Comparison of ENCODE assay signal across 8 cellular contexts in genomic region chr13:49627831-49628652, GRCh38. TPM values are rescaled to one million over a fixed set of nuclear protein-coding genes. Genes with fewer than 3 reads are reported as not detected.
DNase-seq lines count a peak whose midpoint lies in the region; ATAC-seq, FAIRE-seq and TF ChIP-seq lines count a peak whose summit lies in the region.

TSS of gene ARL11 (plus strand) at chr13:49628507. CDS start at chr13:49630448, 1,941 bp downstream.

- POLR2A ChIA-PET in endothelial cell of umbilical vein (lab: Charles Lee), result no interaction called here

- H4K20me1 ChIP-seq in endothelial cell of umbilical vein (replicated peaks; ENCODE audit: control insufficient read depth, extremely low read depth, insufficient read depth, low read length) (no peaks in the 10 kb centered on the region), osteoblast (ENCODE audit: insufficient read depth, low read length) (no peaks in the 10 kb centered on the region)

- ATAC-seq in CD4-positive, CD25-positive, alpha-beta regulatory T cell (ENCODE audit: low read depth in 2 of 2), result peak; percentile 76 to 80
- ATAC-seq in GM21360 (IDR thresholded peaks at IDR 0.05; ENCODE audit: unreplicated experiment) (peak; percentile 92), HG03565 (IDR thresholded peaks at IDR 0.05; ENCODE audit: unreplicated experiment) (peak; percentile 91)

- H3K9ac ChIP-seq in endothelial cell of umbilical vein (replicated peaks; ENCODE audit: extremely low read depth, insufficient read depth, low read length), result no peak within 1 kb of the TSS

- no peak for TF ChIP-seq CTCF in endothelial cell of umbilical vein (IDR thresholded peaks at IDR 0.05; ENCODE audit: extremely low read depth in 1 of 2, insufficient read depth in 1 of 2, low read depth in 1 of 2, low read length in 2 of 2)
- no peak for TF ChIP-seq CTCF in osteoblast (IDR thresholded peaks at IDR 0.05; ENCODE audit: extremely low read depth, low read depth, low read length)

- H3K4me1 ChIP-seq in CD4-positive, CD25-positive, alpha-beta regulatory T cell (ENCODE audit: control insufficient read depth, insufficient read depth, low read length, poor library complexity, severe bottlenecking), result peaks cover 8% of the 10 kb centered on the region
- H3K4me1 ChIP-seq in endothelial cell of umbilical vein (ENCODE audit: control insufficient read depth, extremely low read depth, insufficient read depth, low read length) (peaks cover 27% of the 10 kb centered on the region), osteoblast (ENCODE audit: insufficient read depth, low read length) (no peaks in the 10 kb centered on the region)

- CTCF ChIA-PET in endothelial cell of umbilical vein (lab: Charles Lee), result interaction anchor here (3.3 to 3.8 kb wide), 2 partner anchors 14 to 21 kb away, joined by 14 to 18 read pairs; no protein-coding TSS in a partner anchor

- H3K4me3 ChIP-seq in CD4-positive, CD25-positive, alpha-beta regulatory T cell (ENCODE audit: low read depth, low read length), result peak within 1 kb of the TSS; percentile 65
- no peak within 1 kb of the TSS for H3K4me3 ChIP-seq in endothelial cell of umbilical vein (replicated peaks in 1 of 3; ENCODE audit: insufficient read depth in 1 of 3, low read depth in 1 of 3, low read length in 3 of 3)
- no peak within 1 kb of the TSS for H3K4me3 ChIP-seq in osteoblast (ENCODE audit: insufficient read depth, low read length)

- no peaks in the 10 kb centered on the region for H3K36me3 ChIP-seq in CD4-positive, CD25-positive, alpha-beta regulatory T cell (ENCODE audit: control insufficient read depth, insufficient read depth, low read length)
- no peaks in the 10 kb centered on the region for H3K36me3 ChIP-seq in endothelial cell of umbilical vein (ENCODE audit: control insufficient read depth in 2 of 2, extremely low read depth in 1 of 2, insufficient read depth in 2 of 2, low read length in 2 of 2)
- H3K36me3 ChIP-seq in osteoblast (ENCODE audit: insufficient read depth, low read length), result no peaks in the 10 kb centered on the region

- H2AFZ ChIP-seq in endothelial cell of umbilical vein (ENCODE audit: low read depth, low read length) (peak within 1 kb of the TSS; percentile 34), osteoblast (ENCODE audit: low read length) (peak within 1 kb of the TSS; percentile 42)

- no peaks in the 10 kb centered on the region for H3K79me2 ChIP-seq in endothelial cell of umbilical vein (ENCODE audit: control insufficient read depth, insufficient read depth, low read length)
- no peaks in the 10 kb centered on the region for H3K79me2 ChIP-seq in osteoblast (ENCODE audit: insufficient read depth, low read length)

- H3K9me1 ChIP-seq in endothelial cell of umbilical vein (replicated peaks; ENCODE audit: control insufficient read depth, extremely low read depth, insufficient read depth, low read length), result no peaks in the 10 kb centered on the region

- no peak within 1 kb of the TSS for H3K27ac ChIP-seq in CD4-positive, CD25-positive, alpha-beta regulatory T cell (ENCODE audit: insufficient read depth, low read length, poor library complexity, severe bottlenecking)
- H3K27ac ChIP-seq in endothelial cell of umbilical vein (ENCODE audit: insufficient read depth, low read depth, low read length) (peak within 1 kb of the TSS; percentile 62), osteoblast (ENCODE audit: low read depth, low read length) (no peak within 1 kb of the TSS)

- H3K27me3 Mint-ChIP-seq in CD4-positive, CD25-positive, alpha-beta regulatory T cell, result no peaks in the 10 kb centered on the region

- peak within 1 kb of the TSS; percentile 60 to 97 (median 86) for H3K4me3 Mint-ChIP-seq in CD4-positive, CD25-positive, alpha-beta regulatory T cell

- H3K27ac Mint-ChIP-seq in CD4-positive, CD25-positive, alpha-beta regulatory T cell, result peak within 1 kb of the TSS; percentile 75 to 86 (median 77)

- intact Hi-C loops in endothelial cell of umbilical vein (cut with micrococcal nuclease), result no loop called here

- no peaks in the 10 kb centered on the region for H3K27me3 ChIP-seq in CD4-positive, CD25-positive, alpha-beta regulatory T cell (ENCODE audit: control insufficient read depth, insufficient read depth, low read length)
- H3K27me3 ChIP-seq in endothelial cell of umbilical vein (ENCODE audit: control insufficient read depth in 2 of 2, insufficient read depth in 2 of 2, low read length in 2 of 2) (peaks cover 0 to 4% of the 10 kb centered on the region in 2 experiments), osteoblast (ENCODE audit: insufficient read depth, low read length) (no peaks in the 10 kb centered on the region)

- TF ChIP-seq POLR2A in endothelial cell of umbilical vein (IDR thresholded peaks at IDR 0.05; ENCODE audit: low read depth, low read length), result no peak

- dilution Hi-C loops in endothelial cell of umbilical vein (cut with MboI; ENCODE audit: extremely low pct_ligation_motif_present, low sequenced_read_pairs), result no loop called here

- BruUV-seq in endothelial cell of umbilical vein (replicated peaks; lab: Mats Ljungman, UMichigan), result no TSS peak

- no peaks in the 10 kb centered on the region for H3K36me3 Mint-ChIP-seq in CD4-positive, CD25-positive, alpha-beta regulatory T cell

- no peaks in the 10 kb centered on the region for H3K9me3 Mint-ChIP-seq in CD4-positive, CD25-positive, alpha-beta regulatory T cell

- peak; percentile 19 to 68 (median 30) for DNase-seq in CD4-positive, CD25-positive, alpha-beta regulatory T cell
- DNase-seq in activated CD4-positive, alpha-beta T cell treated with anti-CD3 and anti-CD28 coated beads for 24 hours (ENCODE audit: low read depth in 2 of 2), result peak; percentile 41 to 51
- DNase-seq in endothelial cell of umbilical vein (ENCODE audit: low read depth, low spot score), result no peak
- DNase-seq in osteoblast (ENCODE audit: insufficient read length, low spot score, missing footprints), result no peak
- no peak for DNase-seq in DMS79 (lab: John Stamatoyannopoulos, UW)
- no peak for DNase-seq in SHP77 treated with DMSO at 0.1 percent for 48 hours (lab: John Stamatoyannopoulos, UW)

- no peaks in the 10 kb centered on the region for H3K9me3 ChIP-seq in CD4-positive, CD25-positive, alpha-beta regulatory T cell (ENCODE audit: control insufficient read depth in 2 of 2, low read length in 2 of 2)
- H3K9me3 ChIP-seq in endothelial cell of umbilical vein (replicated peaks; ENCODE audit: control insufficient read depth, insufficient read depth, low read length) (no peaks in the 10 kb centered on the region), osteoblast (ENCODE audit: low read depth, low read length) (no peaks in the 10 kb centered on the region)

- FAIRE-seq in endothelial cell of umbilical vein (lab: Jason Lieb, UNC), result peak; percentile 8

- H3K4me1 Mint-ChIP-seq in CD4-positive, CD25-positive, alpha-beta regulatory T cell, result peaks cover 0 to 22% (median 7%) of the 10 kb centered on the region in 4 donors

- H3K4me2 ChIP-seq in endothelial cell of umbilical vein (ENCODE audit: insufficient read depth, low read length) (peak within 1 kb of the TSS; percentile 48), osteoblast (ENCODE audit: insufficient read depth, low read length) (no peak within 1 kb of the TSS)

TF ChIP-seq in endothelial cell of umbilical vein, 7 proteins besides CTCF, POLR2A, EP300 and RAD21:
- TF ChIP-seq JUN (IDR thresholded peaks at IDR 0.05; ENCODE audit: borderline replicate concordance, insufficient read depth, insufficient read length, low read depth) (no peak), GATA2 (IDR thresholded peaks at IDR 0.05; ENCODE audit: insufficient read depth, insufficient read length, low read depth, low read length) (no peak), FOS (IDR thresholded peaks at IDR 0.05; ENCODE audit: borderline replicate concordance, insufficient read depth, low read length) (no peak), EZH2 (IDR thresholded peaks at IDR 0.05; ENCODE audit: borderline replicate concordance, low read depth, low read length, severe bottlenecking) (no peak), POLR2AphosphoS5 (IDR thresholded peaks at IDR 0.05; ENCODE audit: insufficient read depth, low read depth, low read length) (no peak), MYC (IDR thresholded peaks at IDR 0.05; ENCODE audit: low read depth, low read length) (no peak)
- TF ChIP-seq, protein P1, sequence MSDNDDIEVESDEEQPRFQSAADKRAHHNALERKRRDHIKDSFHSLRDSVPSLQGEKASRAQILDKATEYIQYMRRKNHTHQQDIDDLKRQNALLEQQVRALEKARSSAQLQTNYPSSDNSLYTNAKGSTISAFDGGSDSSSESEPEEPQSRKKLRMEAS (IDR thresholded peaks at IDR 0.05; ENCODE audit: insufficient read depth, insufficient read length), result no peak

RNA-seq across cellular contexts. Expression of gene ARL11, which starts in this region (rescaled TPM):
- 0.17 TPM for total RNA-seq in CD4-positive, CD25-positive, alpha-beta regulatory T cell
- polyA plus RNA-seq in CD4-positive, CD25-positive, alpha-beta regulatory T cell, result 1 to 10 TPM in 1 of 4 donors, under 1 TPM in 3; 0.14 to 1.9 (median 0.45) TPM
- total RNA-seq in endothelial cell of umbilical vein (0.20 and 0.23 TPM in 2 replicates), osteoblast (not detected in 2 replicates)
- 0.06 TPM in 2 replicates for polyA plus RNA-seq in endothelial cell of umbilical vein
- 0.03 and 0.04 TPM in 2 replicates for polyA plus RNA-seq in endothelial cell of umbilical vein (2011; cell fraction: cytosol; rRNA removed)
- polyA plus RNA-seq in endothelial cell of umbilical vein (2011; cell fraction: nucleus; rRNA removed), result 0.05 TPM in 1 of 2 replicates, not detected in the other
- 0.05 and 0.10 TPM in 2 replicates for polyA plus RNA-seq in endothelial cell of umbilical vein (2012)
- polyA minus RNA-seq in endothelial cell of umbilical vein, result 0.32 TPM in 1 of 2 replicates, not detected in the other
- not detected for polyA minus RNA-seq in endothelial cell of umbilical vein (2011; cell fraction: cytosol; rRNA and poly(A)+ RNA removed)
- 0.19 TPM in 1 of 2 replicates, not detected in the other for polyA minus RNA-seq in endothelial cell of umbilical vein (2011; cell fraction: nucleus; rRNA and poly(A)+ RNA removed)

Comparison
In these comparisons a context has a peak if more than half of its experiments do, and no peak if none do; other contexts are left out.
1. DNase-seq: peak in CD4-positive, CD25-positive, alpha-beta regulatory T cell (3 of 3) and activated CD4-positive, alpha-beta T cell treated with anti-CD3 and anti-CD28 coated beads for 24 hours (2 of 2); none in endothelial cell of umbilical vein (single experiment), osteoblast (single experiment), DMS79 (single experiment) and SHP77 treated with DMSO at 0.1 percent for 48 hours (single experiment).
2. Peak in every context shown above with its lines, with median percentiles within 50 percentile points of each other: ATAC-seq.